Comparison of ENCODE assay signal across 22 cellular contexts in the genomic region with DNA sequence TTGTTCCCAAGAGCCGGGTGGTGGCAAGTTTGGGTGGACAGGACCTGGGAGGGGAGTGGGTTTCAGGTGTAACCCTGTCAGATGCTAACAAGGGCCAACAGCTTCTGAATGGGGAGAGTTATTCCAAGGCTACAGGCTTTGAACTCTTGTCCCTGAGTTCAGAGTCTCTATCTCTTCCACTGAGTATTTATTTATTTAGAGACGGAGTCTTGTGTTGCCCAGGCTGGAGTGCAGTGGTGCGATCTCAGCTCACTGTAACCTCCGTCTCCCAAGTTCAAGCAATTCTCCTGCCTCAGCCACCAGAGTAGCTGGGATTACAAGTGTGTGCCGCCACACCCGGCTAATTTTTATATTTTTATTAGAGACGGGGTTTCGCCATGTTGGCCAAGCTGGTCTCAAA.
"Had no signal": no experiment of that assay in that cellular context is flagged by ENCODE, and none has a peak within 500 bp of the region (broad histone marks: within the 10 kb centered on the region; RNA-seq: fewer than 3 reads in every experiment).

No MANE protein-coding gene starts in this region.

- H3K27me3 ChIP-seq: adrenal gland, neural progenitor cell, stomach, testis, upper lobe of right lung had no signal

- H3K27ac ChIP-seq: adrenal gland, neural progenitor cell, psoas muscle, testis, upper lobe of right lung had no signal

- H3K9me3 ChIP-seq: adrenal gland, psoas muscle, stomach, testis, upper lobe of right lung had no signal

- H3K9me3 Mint-ChIP-seq: effector memory CD8-positive, alpha-beta T cell; neural progenitor cell had no signal

- H3K4me3 ChIP-seq: adrenal gland, neural progenitor cell, psoas muscle, skin epidermis, stomach, testis, upper lobe of right lung had no signal

- H3K4me3 Mint-ChIP-seq: effector memory CD8-positive, alpha-beta T cell; neural progenitor cell had no signal

- DNase-seq: activated naive CD4-positive, alpha-beta T cell treated with Interleukin-2 at 50 U/mL for 16 hours; activated T-cell treated with anti-CD3 and anti-CD28 coated beads for 4 hours; adrenal gland; dermis blood vessel endothelial cell; effector memory CD8-positive, alpha-beta T cell; foreskin melanocyte; glutamatergic neuron; hippocampal formation; islet precursor cell; left colon; psoas muscle; right cardiac atrium; stimulated activated CD4-positive, alpha-beta T cell treated with anti-CD3 and anti-CD28 coated beads, Interleukin-15, amount 100 ng/mL, for 24 hours; stimulated activated CD4-positive, alpha-beta T cell treated with anti-CD3 and anti-CD28 coated beads, Interleukin-2, amount 100 ng/mL, for 48 hours; stomach; T-helper 1 cell; T1000; testis; upper lobe of right lung had no signal

- H3K27ac Mint-ChIP-seq: effector memory CD8-positive, alpha-beta T cell; neural progenitor cell had no signal

- H3K36me3 Mint-ChIP-seq: neural progenitor cell had no signal

- ATAC-seq: activated CD4-positive, CD25-positive, alpha-beta regulatory T cell treated with anti-CD3 and anti-CD28 coated beads, Interleukin-2, amount 50 U/mL, for 24 hours; effector memory CD8-positive, alpha-beta T cell; left colon; psoas muscle; right cardiac atrium; upper lobe of right lung had no signal

- H3K27me3 Mint-ChIP-seq: effector memory CD8-positive, alpha-beta T cell had no signal
